In genomic region chr11:6745465-6746015, GRCh38 we compare ENCODE assay signal across 9 cellular contexts. TPM values are rescaled to one million over a fixed set of nuclear protein-coding genes. Genes with fewer than 3 reads are reported as not detected.
DNase-seq lines count a peak whose midpoint lies in the region; ATAC-seq and TF ChIP-seq lines count a peak whose summit lies in the region.
"Had no signal": no experiment of that assay in that cellular context is flagged by ENCODE, and none has a peak within 500 bp of the region (broad histone marks: within the 10 kb centered on the region; RNA-seq: fewer than 3 reads in every experiment).

No MANE protein-coding gene starts in this region.

- TF ChIP-seq POLR2A in lower leg skin (IDR thresholded peaks at IDR 0.05): no peak

- H3K4me1 ChIP-seq in DOHH2 (ENCODE audit: control insufficient read depth, low read length) (peaks cover 50% of the 10 kb centered on the region), left lung (peaks cover 0 to 24% of the 10 kb centered on the region in 2 donors)

- H3K4me3 ChIP-seq in DOHH2 (ENCODE audit: low read length): peak overlapping the region; percentile 50
- H3K4me3 ChIP-seq in left lung: peak overlapping the region in 1 of 2 donors; percentile 35
- H3K4me3 ChIP-seq in lower leg skin (ENCODE audit: low read depth, poor library complexity, severe bottlenecking): no peak overlapping the region

- peak overlapping the region; percentile 67 for H3K4me2 ChIP-seq in DOHH2 (ENCODE audit: low read length)

- ATAC-seq in GM19452 (IDR thresholded peaks at IDR 0.05; ENCODE audit: unreplicated experiment): peak; percentile 55
- peak; percentile 61 for ATAC-seq in HG03460 (IDR thresholded peaks at IDR 0.05; ENCODE audit: unreplicated experiment)
- ATAC-seq in left lung: no peak

- no peaks in the 10 kb centered on the region for H3F3A ChIP-seq in DOHH2 (ENCODE audit: control insufficient read depth, insufficient read depth)

- no peaks in the 10 kb centered on the region for H3K79me2 ChIP-seq in DOHH2 (ENCODE audit: control insufficient read depth, low read length)

- no peaks in the 10 kb centered on the region for H3K36me3 ChIP-seq in DOHH2 (ENCODE audit: control insufficient read depth, low read length)
- no peaks in the 10 kb centered on the region for H3K36me3 ChIP-seq in left lung

- H3K27me3 ChIP-seq in DOHH2 (ENCODE audit: control insufficient read depth, low read length) (no peaks in the 10 kb centered on the region), left lung (no peaks in the 10 kb centered on the region)

- H3K9me2 ChIP-seq in DOHH2 (replicated peaks; ENCODE audit: control insufficient read depth, low read length): no peaks in the 10 kb centered on the region

- H3K9me3 ChIP-seq in DOHH2 (ENCODE audit: control insufficient read depth, insufficient read depth, low read length): no peaks in the 10 kb centered on the region
- H3K9me3 ChIP-seq in left lung: no peaks in the 10 kb centered on the region

- intact Hi-C loops in left lung (cut with DNase I): no loop called here
- intact Hi-C loops in lower leg skin (cut with DNase I; ENCODE audit: low total_unique reads): no loop called here

- TF ChIP-seq CTCF in DOHH2 (IDR thresholded peaks at IDR 0.05; ENCODE audit: low read depth, low read length, poor library complexity, severe bottlenecking) (no peak), left lung (IDR thresholded peaks at IDR 0.05) (no peak), lower leg skin (IDR thresholded peaks at IDR 0.05) (no peak)

- H3K27ac ChIP-seq in DOHH2 (ENCODE audit: low read depth, low read length) (no peak overlapping the region), left lung (peak overlapping the region; percentile 77 to 91)

- 64 to 71% methylated on average over 2 of the region's 2 CpGs for WGBS in lower leg skin, 2 donors

- DNase-seq in left lung (no peak), A172 (ENCODE audit: low spot score) (no peak), NCI-H187 (lab: John Stamatoyannopoulos, UW) (no peak), lower leg skin (ENCODE audit: low spot score in 2 of 2) (no peak), cortex of kidney (lab: John Stamatoyannopoulos, UW) (no peak)

- no peaks in the 10 kb centered on the region for H4K20me1 ChIP-seq in DOHH2 (ENCODE audit: control insufficient read depth, insufficient read depth, low read depth, low read length)

RNA-seq across cellular contexts. Expression of gene OR2AG2, which starts 26.2 kb away (rescaled TPM):
- total RNA-seq in left lung (under 1 TPM; 0.13 to 0.20 TPM), lower leg skin (not detected)
- total RNA-seq in A172 (2014; rRNA removed; shearing (Covaris generic)): not detected in 2 replicates

RNA-seq across cellular contexts. Expression of gene OR2AG1, which starts 37.3 kb away (rescaled TPM):
- total RNA-seq in left lung: not detected
- total RNA-seq in A172 (2014; rRNA removed; shearing (Covaris generic)): not detected in 2 replicates
- total RNA-seq in lower leg skin: not detected
- total RNA-seq: NCI-H460 had no signal

RNA-seq across cellular contexts. Expression of gene OR6A2, which starts 53.9 kb away (rescaled TPM):
- total RNA-seq in left lung: under 1 TPM; 0.15 to 0.18 TPM
- not detected in 2 replicates for total RNA-seq in A172 (2014; rRNA removed; shearing (Covaris generic))
- not detected for total RNA-seq in lower leg skin
- total RNA-seq: NCI-H460 had no signal
